ENCODE assay signal across 11 cellular contexts in genomic region chr22:26416670-26417270, GRCh38. TPM values are rescaled to one million over a fixed set of nuclear protein-coding genes. Genes with fewer than 3 reads are reported as not detected.
DNase-seq lines count a peak whose midpoint lies in the region; ATAC-seq and TF ChIP-seq lines count a peak whose summit lies in the region.
"Had no signal": no experiment of that assay in that cellular context is flagged by ENCODE, and none has a peak within 500 bp of the region (broad histone marks: within the 10 kb centered on the region; RNA-seq: fewer than 3 reads in every experiment).

No MANE protein-coding gene starts in this region.

- no peak overlapping the region for H2BK5ac ChIP-seq in mesendoderm (ENCODE audit: low read length)

- H3K27ac Mint-ChIP-seq in chondrocyte (ENCODE audit: unreplicated experiment): peak overlapping the region; percentile 81
- H3K27ac Mint-ChIP-seq: activated naive CD4-positive, alpha-beta T cell treated with anti-CD3 and anti-CD28 coated beads for 36 hours had no signal

- no peak overlapping the region for H3K23ac ChIP-seq in mesendoderm (ENCODE audit: low read length)

- H4K8ac ChIP-seq in mesendoderm (ENCODE audit: low read depth, low read length): no peak overlapping the region

- H3K9ac ChIP-seq in mesendoderm (ENCODE audit: low read length): no peak overlapping the region

- H3K27ac ChIP-seq in mesendoderm (ENCODE audit: low read depth, low read length): no peak overlapping the region
- H3K27ac ChIP-seq: suprapubic skin had no signal

- ATAC-seq in GM19035 (IDR thresholded peaks at IDR 0.05; ENCODE audit: unreplicated experiment) (no peak), HG03095 (IDR thresholded peaks at IDR 0.05; ENCODE audit: unreplicated experiment) (no peak)

- peaks cover under 1% of the 10 kb centered on the region for H3K36me3 Mint-ChIP-seq in chondrocyte (ENCODE audit: low read depth)

- no peaks in the 10 kb centered on the region for H3K79me1 ChIP-seq in mesendoderm (ENCODE audit: low read length)

- H3K36me3 ChIP-seq in mesendoderm (ENCODE audit: control insufficient read depth, insufficient read depth, low read length): no peaks in the 10 kb centered on the region
- H3K36me3 ChIP-seq: suprapubic skin had no signal

- no peak overlapping the region for H3K4me2 ChIP-seq in mesendoderm (ENCODE audit: low read length)

- no peak overlapping the region for H3K56ac ChIP-seq in mesendoderm (ENCODE audit: low read length)

- no peak overlapping the region for H2AK5ac ChIP-seq in mesendoderm (ENCODE audit: low read length)

- H2BK15ac ChIP-seq in mesendoderm (replicated peaks; ENCODE audit: low read depth): no peak overlapping the region

- DNase-seq in Caki2 (ENCODE audit: low read depth) (peak; percentile 49), LoVo (ENCODE audit: low spot score) (peak; percentile 46), chondrocyte (ENCODE audit: low spot score) (no peak), mesendoderm (peak; percentile 95), NOMO-1 treated with dmso at 0.1 percent for 144 hours (lab: John Stamatoyannopoulos, UW; ENCODE audit: unreplicated experiment) (no peak), MV-4-11 (lab: John Stamatoyannopoulos, UW) (no peak)
- DNase-seq: activated CD4-positive, CD25-positive, alpha-beta regulatory T cell; activated naive CD4-positive, alpha-beta T cell treated with anti-CD3 and anti-CD28 coated beads for 36 hours had no signal

- H3K4me3 Mint-ChIP-seq in chondrocyte (ENCODE audit: unreplicated experiment): no peak overlapping the region
- H3K4me3 Mint-ChIP-seq: activated naive CD4-positive, alpha-beta T cell treated with anti-CD3 and anti-CD28 coated beads for 36 hours had no signal

- WGBS in mesendoderm (ENCODE audit: extremely low coverage, insufficient coverage, low lambda C conversion rate): no CpG with 5 or more reads among the region's 8 CpGs

- H3K27me3 Mint-ChIP-seq in chondrocyte (ENCODE audit: low read depth): no peaks in the 10 kb centered on the region

- in situ Hi-C loops in Caki2 (cut with HindIII; ENCODE audit: low pct_unique_long_range_greater_than_20kb, low sequenced_read_pairs): no loop called here

- H4K5ac ChIP-seq in mesendoderm (ENCODE audit: low read length): no peak overlapping the region

- H3K18ac ChIP-seq in mesendoderm (ENCODE audit: low read length): no peak overlapping the region

- no peak overlapping the region for H3K4me3 ChIP-seq in mesendoderm (ENCODE audit: low read length)
- H3K4me3 ChIP-seq: suprapubic skin had no signal

- peaks cover 29% of the 10 kb centered on the region for H3K4me1 Mint-ChIP-seq in chondrocyte (ENCODE audit: low read depth)

- H3K4me1 ChIP-seq in mesendoderm (ENCODE audit: control insufficient read depth, low read depth, low read length): no peaks in the 10 kb centered on the region

- TF ChIP-seq CTCF in chondrocyte (IDR thresholded peaks at IDR 0.05): no peak

- H2BK120ac ChIP-seq in mesendoderm (ENCODE audit: low read depth, low read length): no peak overlapping the region

- no peaks in the 10 kb centered on the region for H3K9me3 Mint-ChIP-seq in chondrocyte (ENCODE audit: low read depth)
- H3K9me3 Mint-ChIP-seq: activated naive CD4-positive, alpha-beta T cell treated with anti-CD3 and anti-CD28 coated beads for 36 hours had no signal

- no peaks in the 10 kb centered on the region for H3K79me2 ChIP-seq in mesendoderm (ENCODE audit: control insufficient read depth, insufficient read depth, low read length)

- no peaks in the 10 kb centered on the region for H3K27me3 ChIP-seq in mesendoderm (ENCODE audit: insufficient read depth, low read length, poor library complexity)

- no peak overlapping the region for H3K4ac ChIP-seq in mesendoderm (ENCODE audit: low read depth, low read length)

RNA-seq across cellular contexts. Expression of gene ASPHD2, which starts 12.3 kb away (rescaled TPM):
- total RNA-seq in Caki2 (2014; rRNA removed; shearing (Covaris generic); ENCODE audit: low replicate concordance): 2.3 and 3.1 TPM in 2 replicates
- 5.5 to 6.9 TPM (median 6.8 TPM) in 3 replicates for total RNA-seq in chondrocyte
- polyA plus RNA-seq in mesendoderm (2013, experiment 1 of 2): 6.7 TPM
- polyA plus RNA-seq in mesendoderm (2013, experiment 2 of 2): 6.5 TPM

Comparison
In these comparisons a context has a peak if more than half of its experiments do, and no peak if none do; other contexts are left out.
1. DNase-seq: peak in Caki2 (single experiment), LoVo (single experiment) and mesendoderm (single experiment); none in chondrocyte (single experiment), NOMO-1 treated with dmso at 0.1 percent for 144 hours (single experiment) and MV-4-11 (single experiment).